In genomic region chr2:171957061-171957460, GRCh38 we compare ENCODE assay signal across 1 cellular context.
TF ChIP-seq lines count a peak whose summit lies in the region.

No MANE protein-coding gene starts in this region.

TF ChIP-seq in GM23338, 12 proteins besides CTCF, POLR2A, EP300 and RAD21 (continued from another document):
- TF ChIP-seq ZNF462 (CRISPR knock-in tag; IDR thresholded peaks at IDR 0.05): no peak
- no peak for TF ChIP-seq POLR2AphosphoS5 (IDR thresholded peaks at IDR 0.05; ENCODE audit: low read depth)
- no peak for TF ChIP-seq NANOG (IDR thresholded peaks at IDR 0.05; ENCODE audit: borderline replicate concordance)
- no peak for TF ChIP-seq EZH2phosphoT487 (IDR thresholded peaks at IDR 0.05; ENCODE audit: unreplicated experiment)
- TF ChIP-seq EZH2 (IDR thresholded peaks at IDR 0.05; ENCODE audit: low read depth, unreplicated experiment): no peak
- no peak for TF ChIP-seq CREB1 (CRISPR knock-in tag; IDR thresholded peaks at IDR 0.05; ENCODE audit: low read depth)
- TF ChIP-seq REST (IDR thresholded peaks at IDR 0.05; ENCODE audit: unreplicated experiment): no peak
